1 cellular context compared by ENCODE assay signal in genomic region chr12:112125250-112125999, GRCh38.
TF ChIP-seq lines count a peak whose summit lies in the region.

TRAFD1 (plus strand) TSS chr12:112125560; CDS start chr12:112130523, 4,963 bp downstream.

TF ChIP-seq in HepG2, 621 proteins besides CTCF, POLR2A, EP300 and RAD21 (continued from another document and continues in another):
- TF ChIP-seq CEBPZ (IDR thresholded peaks at IDR 0.05; ENCODE audit: low read length) (no peak), RAD51 (IDR thresholded peaks at IDR 0.05; ENCODE audit: borderline replicate concordance) (no peak), AGO1 (IDR thresholded peaks at IDR 0.05; ENCODE audit: low read depth, low read length, poor library complexity, severe bottlenecking) (peak; percentile 61), ZBTB8A (CRISPR knock-in tag; IDR thresholded peaks at IDR 0.05; ENCODE audit: borderline replicate concordance, low read depth) (no peak; the same call in 1 of the 2 replicates), PHF20 (CRISPR knock-in tag; IDR thresholded peaks at IDR 0.05) (peak; percentile 75), MTERF4 (CRISPR knock-in tag; IDR thresholded peaks at IDR 0.05) (peak; percentile 83; the same call in 1 of the 2 replicates), ZNF784 (CRISPR knock-in tag; IDR thresholded peaks at IDR 0.05; ENCODE audit: borderline replicate concordance) (no peak; the same call in 1 of the 2 replicates), ARID4A (CRISPR knock-in tag; IDR thresholded peaks at IDR 0.05; ENCODE audit: borderline replicate concordance) (peak; percentile 97), MIER2 (CRISPR knock-in tag; IDR thresholded peaks at IDR 0.05) (no peak), ZNF639 (CRISPR knock-in tag; conservative IDR thresholded peaks at IDR 0.05) (no peak), THYN1 (CRISPR knock-in tag; IDR thresholded peaks at IDR 0.05; ENCODE audit: borderline replicate concordance, low read depth) (no peak), ZSCAN12 (CRISPR knock-in tag; IDR thresholded peaks at IDR 0.05) (peak; percentile 55; the same call in 1 of the 2 replicates), DRAP1 (CRISPR knock-in tag; IDR thresholded peaks at IDR 0.05) (peak; percentile 73), STAT6 (CRISPR knock-in tag; IDR thresholded peaks at IDR 0.05; ENCODE audit: borderline replicate concordance) (no peak), ZSCAN5A (CRISPR knock-in tag; IDR thresholded peaks at IDR 0.05; ENCODE audit: borderline replicate concordance) (no peak), IKZF1 (IDR thresholded peaks at IDR 0.05) (no peak), ZNF350 (CRISPR knock-in tag; IDR thresholded peaks at IDR 0.05; ENCODE audit: borderline replicate concordance, low read depth) (peak; percentile 81), BRCA1 (CRISPR knock-in tag; IDR thresholded peaks at IDR 0.05) (0 out of 2 replicates have a peak, but pooled peaks have one; percentile 81), ZFP37 (CRISPR knock-in tag; IDR thresholded peaks at IDR 0.05; ENCODE audit: borderline replicate concordance) (no peak), TEAD3 (CRISPR knock-in tag; optimal IDR thresholded peaks at IDR 0.05; ENCODE audit: borderline replicate concordance) (no peak), AKNA (CRISPR knock-in tag; IDR thresholded peaks at IDR 0.05; ENCODE audit: borderline replicate concordance) (0 out of 2 replicates have a peak, but pooled peaks have one; percentile 55), ATM (IDR thresholded peaks at IDR 0.05; ENCODE audit: borderline replicate concordance) (no peak)
